Comparison of ENCODE assay signal across 7 cellular contexts in the genomic region with DNA sequence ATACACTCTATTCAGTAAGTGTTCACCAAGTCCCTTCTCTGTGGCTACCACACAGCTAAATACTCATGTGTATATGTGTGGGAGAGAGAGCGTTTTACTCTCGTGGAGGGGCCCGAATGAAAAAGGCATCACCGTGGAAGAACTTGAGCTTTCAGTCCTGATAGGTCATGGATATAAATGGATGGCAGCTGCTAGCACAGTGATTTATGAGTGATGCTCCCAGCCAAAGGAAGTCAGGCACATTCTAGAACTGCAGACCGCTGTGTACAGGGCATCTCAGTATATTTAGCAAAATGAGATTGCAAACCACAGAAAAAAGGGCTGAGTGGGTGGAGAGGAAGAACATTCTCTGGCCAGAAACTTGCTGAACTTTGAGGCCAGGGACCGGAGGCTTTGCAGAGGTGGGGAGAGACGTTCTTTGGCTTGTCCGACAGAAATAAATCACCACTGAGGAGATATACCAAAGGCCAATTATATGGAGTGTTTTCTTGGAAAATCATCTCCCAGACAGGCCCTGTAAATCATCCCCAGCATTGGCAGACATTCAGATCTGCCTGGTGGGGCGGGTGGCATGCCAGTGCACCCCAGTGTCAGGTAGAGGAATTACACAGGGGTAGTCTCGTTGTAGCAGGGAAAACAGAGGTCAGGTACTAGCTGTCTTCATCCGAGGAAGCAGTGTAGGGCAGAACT.
DNase-seq lines count a peak whose midpoint lies in the region; ATAC-seq and TF ChIP-seq lines count a peak whose summit lies in the region.

No MANE protein-coding gene starts in this region.

- CTCF ChIA-PET in PC-9 (lab: Charles Lee), result no interaction called here

- H3K9me3 ChIP-seq in PC-9 (ENCODE audit: insufficient read depth, low read depth), result no peaks in the 10 kb centered on the region

- TF ChIP-seq CTCF in GM12872 (IDR thresholded peaks at IDR 0.05; ENCODE audit: insufficient read depth, low read depth, low read length) (peak; percentile 51), PC-9 (conservative IDR thresholded peaks at IDR 0.05) (peak; percentile 69), foreskin fibroblast (IDR thresholded peaks at IDR 0.05; ENCODE audit: low read depth, low read length) (peak; percentile 29)

- DNase-seq in PC-9 (no peak), foreskin fibroblast (peak; percentile 29 to 41), sciatic nerve (ENCODE audit: low spot score) (peak; percentile 66)
- no peak for DNase-seq in activated CD4-positive, alpha-beta T cell treated with anti-CD3 and anti-CD28 coated beads, Interleukin-2, amount 50 U/mL, for 4 hours

- H4K20me1 ChIP-seq in PC-9 (ENCODE audit: insufficient read depth), result no peaks in the 10 kb centered on the region

- BruUV-seq in PC-9 (replicated peaks; lab: Mats Ljungman, UMichigan), result no TSS peak

- H2AFZ ChIP-seq in PC-9, result no peak overlapping the region

- H3K4me3 ChIP-seq in PC-9, result no peak overlapping the region
- no peak overlapping the region for H3K4me3 ChIP-seq in foreskin fibroblast (ENCODE audit: low read depth in 1 of 2, low read length in 2 of 2)

- intact Hi-C loops in PC-9 (cut with micrococcal nuclease; ENCODE audit: unreplicated experiment), result no loop called here
- intact Hi-C loops in sciatic nerve (cut with DNase I), result loop anchor here (10.0 kb wide), 1 partner anchor 758 kb away; no protein-coding TSS in a partner anchor

- ATAC-seq in HG03066 (IDR thresholded peaks at IDR 0.05; ENCODE audit: low read depth, unreplicated experiment) (peak; percentile 73), sciatic nerve (peak; percentile 85), HG03469 (IDR thresholded peaks at IDR 0.05; ENCODE audit: unreplicated experiment) (no peak)

- no peak overlapping the region for H3K27ac ChIP-seq in PC-9

- no peaks in the 10 kb centered on the region for H3K9me2 ChIP-seq in PC-9 (ENCODE audit: insufficient read depth)

- no peaks in the 10 kb centered on the region for H3K27me3 ChIP-seq in PC-9 (ENCODE audit: insufficient read depth, low read depth)

- H3K36me3 ChIP-seq in PC-9 (ENCODE audit: low read depth), result no peaks in the 10 kb centered on the region

- H3K4me2 ChIP-seq in PC-9, result no peak overlapping the region

- H3K79me2 ChIP-seq in PC-9 (ENCODE audit: low read depth), result no peaks in the 10 kb centered on the region

- POLR2A ChIA-PET in PC-9 (lab: Charles Lee; ENCODE audit: unreplicated experiment), result no interaction called here

- no peaks in the 10 kb centered on the region for H3F3A ChIP-seq in PC-9 (ENCODE audit: insufficient read depth, low read depth)

- H3K4me1 ChIP-seq in PC-9 (replicated peaks; ENCODE audit: insufficient read depth), result no peaks in the 10 kb centered on the region

Comparison
In these comparisons a context has a peak if more than half of its experiments do, and no peak if none do; other contexts are left out.
1. DNase-seq: peak in foreskin fibroblast (2 of 2) and sciatic nerve (single experiment); none in PC-9 (0 of 2) and activated CD4-positive, alpha-beta T cell treated with anti-CD3 and anti-CD28 coated beads, Interleukin-2, amount 50 U/mL, for 4 hours (0 of 2).
2. Peak in every context shown above with its lines, with median percentiles within 50 percentile points of each other: CTCF ChIP-seq.